1 cellular context compared by ENCODE assay signal in genomic region chr9:127833555-127833954, GRCh38.
TF ChIP-seq lines count a peak whose summit lies in the region.

No MANE protein-coding gene starts in this region.

TF ChIP-seq in endothelial cell of umbilical vein, 7 proteins besides CTCF, POLR2A, EP300 and RAD21:
- TF ChIP-seq MAX (IDR thresholded peaks at IDR 0.05; ENCODE audit: insufficient read depth, insufficient read length) (no peak), JUN (IDR thresholded peaks at IDR 0.05; ENCODE audit: borderline replicate concordance, insufficient read depth, insufficient read length, low read depth) (no peak), GATA2 (IDR thresholded peaks at IDR 0.05; ENCODE audit: insufficient read depth, insufficient read length, low read depth, low read length) (no peak), POLR2AphosphoS5 (IDR thresholded peaks at IDR 0.05; ENCODE audit: insufficient read depth, low read depth, low read length) (no peak), FOS (IDR thresholded peaks at IDR 0.05; ENCODE audit: borderline replicate concordance, insufficient read depth, low read length) (no peak), MYC (IDR thresholded peaks at IDR 0.05; ENCODE audit: low read depth, low read length) (no peak), EZH2 (IDR thresholded peaks at IDR 0.05; ENCODE audit: borderline replicate concordance, low read depth, low read length, severe bottlenecking) (no peak)
